In the genomic region with DNA sequence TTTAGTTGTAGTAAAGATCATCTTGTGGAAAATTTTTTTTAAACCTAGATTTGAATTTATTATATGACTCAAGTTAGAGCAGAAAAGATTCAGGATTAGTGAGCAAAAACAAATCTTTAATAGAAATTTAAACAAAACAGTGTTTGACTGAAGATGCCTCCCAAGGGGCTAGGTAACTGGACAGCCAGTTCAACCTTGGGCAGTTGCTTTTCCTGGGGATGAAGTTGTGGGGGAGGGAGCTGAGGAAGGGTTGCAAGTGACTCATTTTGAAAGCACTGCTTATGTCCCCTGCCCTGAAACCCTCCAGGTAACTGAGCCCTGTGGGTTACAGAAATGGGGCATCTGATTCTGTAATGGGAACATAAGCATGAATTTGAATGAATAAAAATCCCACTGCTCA, we compare ENCODE assay signal across 9 cellular contexts.
DNase-seq lines count a peak whose midpoint lies in the region; ATAC-seq and TF ChIP-seq lines count a peak whose summit lies in the region.
"Had no signal": no experiment of that assay in that cellular context is flagged by ENCODE, and none has a peak within 500 bp of the region (broad histone marks: within the 10 kb centered on the region; RNA-seq: fewer than 3 reads in every experiment).

No MANE protein-coding gene starts in this region.

- DNase-seq in NCI-H69 (lab: John Stamatoyannopoulos, UW) (peak; percentile 16), glomerular visceral epithelial cell (ENCODE audit: extremely low spot score) (peak; percentile 21), NOMO-1 treated with dmso at 0.1 percent for 144 hours (lab: John Stamatoyannopoulos, UW; ENCODE audit: unreplicated experiment) (no peak), SIG-M5 treated with dmso at 0.1 percent for 504 hours (lab: John Stamatoyannopoulos, UW; ENCODE audit: unreplicated experiment) (no peak), brain microvascular endothelial cell (no peak), nucleus accumbens (lab: John Stamatoyannopoulos, UW) (no peak)
- DNase-seq: activated CD4-positive, CD25-positive, alpha-beta regulatory T cell treated with anti-CD3 and anti-CD28 coated beads, Interleukin-2, amount 50 U/mL, for 72 hours had no signal

- in situ Hi-C loops in brain microvascular endothelial cell (cut with HindIII; ENCODE audit: low pct_ligation_motif_present, low sequenced_read_pairs) = loop anchor here (25.0 kb wide), 2 partner anchors 90 to 440 kb away; a partner anchor contains a TSS

- no peaks in the 10 kb centered on the region for H3K27me3 ChIP-seq in brain microvascular endothelial cell (replicated peaks)

- no peak overlapping the region for H3K27ac ChIP-seq in brain microvascular endothelial cell

- ATAC-seq in GM18502 (IDR thresholded peaks at IDR 0.05; ENCODE audit: poor library complexity, unreplicated experiment) (peak; percentile 70), GM21717 (IDR thresholded peaks at IDR 0.05; ENCODE audit: unreplicated experiment) (peak; percentile 81)

- H3K4me3 ChIP-seq in brain microvascular endothelial cell (ENCODE audit: low read depth, low read length) = no peak overlapping the region

- H3K36me3 ChIP-seq in brain microvascular endothelial cell (replicated peaks) = no peaks in the 10 kb centered on the region

- no peak for TF ChIP-seq CTCF in brain microvascular endothelial cell (IDR thresholded peaks at IDR 0.05; ENCODE audit: low read depth, low read length, missing control alignments)

Comparison
In these comparisons a context has a peak if more than half of its experiments do, and no peak if none do; other contexts are left out.
1. DNase-seq: peak in NCI-H69 (single experiment) and glomerular visceral epithelial cell (single experiment); none in NOMO-1 treated with dmso at 0.1 percent for 144 hours (single experiment), SIG-M5 treated with dmso at 0.1 percent for 504 hours (single experiment), brain microvascular endothelial cell (single experiment) and nucleus accumbens (0 of 56).